ENCODE assay signal across 19 cellular contexts in genomic region chr3:177484926-177485325, GRCh38.
"Had no signal": no experiment of that assay in that cellular context is flagged by ENCODE, and none has a peak within 500 bp of the region (broad histone marks: within the 10 kb centered on the region; RNA-seq: fewer than 3 reads in every experiment).

No MANE protein-coding gene starts in this region.

- H3K4me3 Mint-ChIP-seq: naive thymus-derived CD4-positive, alpha-beta T cell; nephron progenitor cell; stimulated activated naive B cell treated with anti-CD40 and anti-IgM and Interleukin-4, amounts not matched to agents 10 μg/mL and 1 μg/mL and 100 μg/mL, for 72 hours; stimulated activated naive CD8-positive, alpha-beta T cell treated with anti-CD3 and anti-CD28 coated beads, Interleukin-15, amount 100 ng/mL, for 72 hours had no signal

- H3K4me3 ChIP-seq: dorsolateral prefrontal cortex, esophagus muscularis mucosa, gastrocnemius medialis, heart right ventricle, skin epidermis, thoracic aorta, transverse colon had no signal

- H3K36me3 Mint-ChIP-seq: stimulated activated naive B cell treated with anti-CD40 and anti-IgM and Interleukin-4, amounts not matched to agents 10 μg/mL and 1 μg/mL and 100 μg/mL, for 72 hours had no signal

- H3K36me3 ChIP-seq: esophagus muscularis mucosa, gastrocnemius medialis, heart right ventricle, neutrophil, thoracic aorta, transverse colon had no signal

- H3K27me3 ChIP-seq: dorsolateral prefrontal cortex, esophagus muscularis mucosa, gastrocnemius medialis, heart right ventricle, neutrophil, transverse colon had no signal

- H3K4me1 Mint-ChIP-seq: stimulated activated naive CD8-positive, alpha-beta T cell treated with anti-CD3 and anti-CD28 coated beads, Interleukin-15, amount 100 ng/mL, for 72 hours had no signal

- H3K27ac ChIP-seq: dorsolateral prefrontal cortex, esophagus muscularis mucosa, gastrocnemius medialis, heart right ventricle, neutrophil, thoracic aorta had no signal

- H3K27me3 Mint-ChIP-seq: naive thymus-derived CD4-positive, alpha-beta T cell; stimulated activated naive B cell treated with anti-CD40 and anti-IgM and Interleukin-4, amounts not matched to agents 10 μg/mL and 1 μg/mL and 100 μg/mL, for 72 hours; stimulated activated naive CD8-positive, alpha-beta T cell treated with anti-CD3 and anti-CD28 coated beads, Interleukin-15, amount 100 ng/mL, for 72 hours had no signal

- DNase-seq: cortex of kidney; dorsolateral prefrontal cortex; effector CD8-positive, alpha-beta T cell; gastrocnemius medialis; heart right ventricle; hypothalamus; islet precursor cell; mammary epithelial cell; naive thymus-derived CD4-positive, alpha-beta T cell; nephron progenitor cell; stimulated activated CD4-positive, alpha-beta T cell treated with anti-CD3 and anti-CD28 coated beads, Interleukin-2, amount 100 ng/mL, for 24 hours; stimulated activated CD4-positive, alpha-beta T cell treated with anti-CD3 and anti-CD28 coated beads, Interleukin-4, amount 100 ng/mL, for 4 hours; stimulated activated naive B cell treated with anti-CD40 and anti-IgM and Interleukin-4, amounts not matched to agents 10 μg/mL and 1 μg/mL and 100 μg/mL, for 72 hours; stimulated activated naive CD8-positive, alpha-beta T cell treated with anti-CD3 and anti-CD28 coated beads, Interleukin-15, amount 100 ng/mL, for 72 hours; transverse colon had no signal

- H3K9me3 ChIP-seq: esophagus muscularis mucosa, gastrocnemius medialis, neutrophil, transverse colon had no signal

- H3K27ac Mint-ChIP-seq: nephron progenitor cell; stimulated activated naive B cell treated with anti-CD40 and anti-IgM and Interleukin-4, amounts not matched to agents 10 μg/mL and 1 μg/mL and 100 μg/mL, for 72 hours; stimulated activated naive CD8-positive, alpha-beta T cell treated with anti-CD3 and anti-CD28 coated beads, Interleukin-15, amount 100 ng/mL, for 72 hours had no signal

- H3K4me1 ChIP-seq: gastrocnemius medialis had no signal
